ENCODE assay signal across 23 cellular contexts in genomic region chr3:101203411-101203810, GRCh38.
A peak's percentile ranks its signal among the peaks of the same experiment; 100 is the strongest.
DNase-seq lines count a peak whose midpoint lies in the region; FAIRE-seq and TF ChIP-seq lines count a peak whose summit lies in the region.
"Had no signal": no experiment of that assay in that cellular context is flagged by ENCODE, and none has a peak within 500 bp of the region (broad histone marks: within the 10 kb centered on the region; RNA-seq: fewer than 3 reads in every experiment).

No MANE protein-coding gene starts in this region.

- no peak overlapping the region for H3K4me3 ChIP-seq in SK-N-SH (ENCODE audit: low read depth in 2 of 2, low read length in 1 of 2)
- H3K4me3 ChIP-seq in fibroblast of mammary gland (ENCODE audit: control insufficient read depth, low read depth, low read length) = no peak overlapping the region
- H3K4me3 ChIP-seq in stomach = no peak overlapping the region
- no peak overlapping the region for H3K4me3 ChIP-seq in lower leg skin (ENCODE audit: low read depth, poor library complexity, severe bottlenecking)
- H3K4me3 ChIP-seq: HAP-1, spleen, tibial artery had no signal

- no peaks in the 10 kb centered on the region for H4K20me1 ChIP-seq in SK-N-SH (ENCODE audit: insufficient read depth)

- intact Hi-C loops in stomach (cut with DNase I; ENCODE audit: low total_unique reads) (no loop called here), lower leg skin (cut with DNase I; ENCODE audit: low total_unique reads) (no loop called here)

- TF ChIP-seq POLR2A in stomach (IDR thresholded peaks at IDR 0.05) (no peak), lower leg skin (IDR thresholded peaks at IDR 0.05) (no peak)

- no peak for TF ChIP-seq RAD21 in SK-N-SH (IDR thresholded peaks at IDR 0.05; ENCODE audit: low read length)

- no peak overlapping the region for H3K9ac ChIP-seq in SK-N-SH
- H3K9ac ChIP-seq: KMS-11 had no signal

- H3K9me3 ChIP-seq in SK-N-SH (no peaks in the 10 kb centered on the region), stomach (no peaks in the 10 kb centered on the region)
- H3K9me3 ChIP-seq: HAP-1, spleen, tibial artery had no signal

- H3K27me3 ChIP-seq in SK-N-SH (ENCODE audit: insufficient read depth) (no peaks in the 10 kb centered on the region), stomach (no peaks in the 10 kb centered on the region)
- H3K27me3 ChIP-seq: tibial artery had no signal

- no peaks in the 10 kb centered on the region for H3K79me2 ChIP-seq in SK-N-SH (ENCODE audit: insufficient read depth)

- no peak overlapping the region; the same call in 1 of the 2 replicates for H3K4me2 ChIP-seq in SK-N-SH
- H3K4me2 ChIP-seq: KMS-11 had no signal

- WGBS in SK-N-SH (ENCODE audit: low lambda C conversion rate) = 61% methylated on average over 5 of the region's 5 CpGs
- WGBS in stomach, 5 donors = 80 to 91% (median 87%) methylated on average over 5 of the region's 5 CpGs
- 58 to 61% methylated on average over 5 of the region's 5 CpGs for WGBS in lower leg skin, 2 donors

- DNase-seq in GM04504 (ENCODE audit: low read depth) (peak; percentile 23), SK-N-SH (no peak), fibroblast of mammary gland (ENCODE audit: low read depth) (peak; percentile 63), urothelium cell line (ENCODE audit: low spot score) (peak; percentile 23), NCI-H446 (lab: John Stamatoyannopoulos, UW) (no peak), stomach (no peak), lower leg skin (ENCODE audit: low spot score in 2 of 2) (no peak)
- DNase-seq: activated CD4-positive, alpha-beta T cell treated with anti-CD3 and anti-CD28 coated beads for 48 hours; activated naive CD4-positive, alpha-beta T cell treated with anti-CD3 and anti-CD28 coated beads for 36 hours; activated T-cell treated with anti-CD3 and anti-CD28 coated beads, Interleukin-2, amount 50 U/mL, for 72 hours; effector CD8-positive, alpha-beta T cell; naive B cell; NCI-H1048; NCI-H187 treated with DMSO at 0.1 percent for 48 hours; NCI-H2227 treated with DMSO at 0.1 percent for 48 hours; retina; spleen; stimulated activated CD4-positive, alpha-beta T cell treated with anti-CD3 and anti-CD28 coated beads, Interleukin-4, amount 100 ng/mL, for 1 hour; stimulated activated naive CD8-positive, alpha-beta T cell treated with anti-CD3 and anti-CD28 coated beads, Interleukin-15, Interleukin-2, amounts not matched to agents 100 U/mL and 50 U/mL, for 24 hours; T-helper 17 cell; tibial artery had no signal

- H3K27ac ChIP-seq in SK-N-SH (ENCODE audit: low read depth in 2 of 2, low read length in 1 of 2) = no peak overlapping the region
- no peak overlapping the region for H3K27ac ChIP-seq in stomach
- H3K27ac ChIP-seq: KMS-11, spleen had no signal

- no peaks in the 10 kb centered on the region for H3K9me2 ChIP-seq in SK-N-SH

- POLR2A ChIA-PET in SK-N-SH (lab: Yijun Ruan, JAX) = no interaction called here

- H3K4me1 ChIP-seq in SK-N-SH (ENCODE audit: control insufficient read depth in 1 of 2, insufficient read depth in 2 of 2, low read depth in 1 of 2, low read length in 1 of 2) = no peaks in the 10 kb centered on the region
- H3K4me1 ChIP-seq in stomach = peaks cover 0 to 27% (median 7%) of the 10 kb centered on the region in 4 donors
- H3K4me1 ChIP-seq: HAP-1, spleen had no signal

- H3K36me3 ChIP-seq in SK-N-SH (replicated peaks in 1 of 2; ENCODE audit: control insufficient read depth in 1 of 2, insufficient read depth in 2 of 2, low read length in 1 of 2) (no peaks in the 10 kb centered on the region), stomach (no peaks in the 10 kb centered on the region)
- H3K36me3 ChIP-seq: HAP-1, spleen, tibial artery had no signal

- no peaks in the 10 kb centered on the region for H3F3A ChIP-seq in SK-N-SH (replicated peaks; ENCODE audit: insufficient read depth)

- 0 out of 2 replicates have a peak overlapping the region, but pooled peaks have one; percentile 27 for H2AFZ ChIP-seq in SK-N-SH (ENCODE audit: low read depth)

- TF ChIP-seq EP300 in SK-N-SH (IDR thresholded peaks at IDR 0.05; ENCODE audit: borderline replicate concordance in 1 of 2, low read depth in 1 of 2, low read length in 1 of 2) = no peak
- TF ChIP-seq EP300 in stomach (IDR thresholded peaks at IDR 0.05) = no peak

- TF ChIP-seq CTCF in SK-N-SH (IDR thresholded peaks at IDR 0.05) = no peak
- TF ChIP-seq CTCF in fibroblast of mammary gland (conservative IDR thresholded peaks at IDR 0.05; ENCODE audit: control insufficient read depth, insufficient read depth, low read depth, low read length) = no peak
- TF ChIP-seq CTCF in stomach (IDR thresholded peaks at IDR 0.05) = no peak
- TF ChIP-seq CTCF in lower leg skin (IDR thresholded peaks at IDR 0.05) = no peak

- FAIRE-seq in urothelium cell line (lab: Jason Lieb, UNC) = no peak

- CTCF ChIA-PET in SK-N-SH (lab: Yijun Ruan, JAX) = no interaction called here

TF ChIP-seq in SK-N-SH, 30 proteins besides CTCF, POLR2A, EP300 and RAD21:
- no peak for TF ChIP-seq MAX (IDR thresholded peaks at IDR 0.05; ENCODE audit: low read depth)
- TF ChIP-seq EZH2phosphoT487 (IDR thresholded peaks at IDR 0.05; ENCODE audit: borderline replicate concordance, low read depth) = no peak
- TF ChIP-seq TCF12 (IDR thresholded peaks at IDR 0.05) = no peak; the same call in 1 of the 2 replicates
- no peak for TF ChIP-seq RFX5 (IDR thresholded peaks at IDR 0.05; ENCODE audit: low read length)
- no peak for TF ChIP-seq YY1 (IDR thresholded peaks at IDR 0.05; ENCODE audit: low read depth)
- no peak for TF ChIP-seq RCOR1 (IDR thresholded peaks at IDR 0.05; ENCODE audit: low read length)
- TF ChIP-seq SIN3A (IDR thresholded peaks at IDR 0.05; ENCODE audit: borderline replicate concordance, low read depth, low read length) = no peak
- no peak for TF ChIP-seq REST (IDR thresholded peaks at IDR 0.05; ENCODE audit: low read depth, low read length)
- TF ChIP-seq MEF2A (IDR thresholded peaks at IDR 0.05; ENCODE audit: borderline replicate concordance, low read depth) = no peak
- TF ChIP-seq CHD2 (IDR thresholded peaks at IDR 0.05; ENCODE audit: low read length, partially characterized antibody) = no peak
- TF ChIP-seq USF1 (IDR thresholded peaks at IDR 0.05; ENCODE audit: borderline replicate concordance, low read depth) = no peak
- TF ChIP-seq GATA2 (CRISPR knock-in tag; IDR thresholded peaks at IDR 0.05) = no peak
- no peak for TF ChIP-seq TEAD4 (IDR thresholded peaks at IDR 0.05; ENCODE audit: borderline replicate concordance, insufficient read depth)
- TF ChIP-seq NFIC (IDR thresholded peaks at IDR 0.05; ENCODE audit: borderline replicate concordance) = no peak
- TF ChIP-seq POLR2AphosphoS5 (IDR thresholded peaks at IDR 0.05; ENCODE audit: low read depth, low read length) = no peak
- TF ChIP-seq FOXM1 (IDR thresholded peaks at IDR 0.05; ENCODE audit: low read depth) = no peak
- TF ChIP-seq MXI1 (IDR thresholded peaks at IDR 0.05; ENCODE audit: low read depth, low read length) = no peak
- TF ChIP-seq ELF1 (IDR thresholded peaks at IDR 0.05) = no peak
- TF ChIP-seq IRF3 (IDR thresholded peaks at IDR 0.05; ENCODE audit: low read depth, low read length) = no peak

Comparison
In these comparisons a context has a peak if more than half of its experiments do, and no peak if none do; other contexts are left out.
1. DNase-seq: peak in GM04504 (single experiment), fibroblast of mammary gland (single experiment) and urothelium cell line (single experiment); none in SK-N-SH (single experiment), NCI-H446 (0 of 2), stomach (single experiment) and lower leg skin (0 of 2).